ENCODE assay signal across 19 cellular contexts in genomic region chr2:126835261-126835660, GRCh38.
A peak's percentile ranks its signal among the peaks of the same experiment; 100 is the strongest.
DNase-seq lines count a peak whose midpoint lies in the region; ATAC-seq and TF ChIP-seq lines count a peak whose summit lies in the region.
"Had no signal": no experiment of that assay in that cellular context is flagged by ENCODE, and none has a peak within 500 bp of the region (broad histone marks: within the 10 kb centered on the region; RNA-seq: fewer than 3 reads in every experiment).

No MANE protein-coding gene starts in this region.

- H3K4me1 ChIP-seq in right atrium auricular region = no peaks in the 10 kb centered on the region
- H3K4me1 ChIP-seq in spleen = no peaks in the 10 kb centered on the region
- H3K4me1 ChIP-seq in lower lobe of right lung = no peaks in the 10 kb centered on the region
- H3K4me1 ChIP-seq: A549, Caco-2 had no signal

- no peaks in the 10 kb centered on the region for H3K36me3 Mint-ChIP-seq in osteocyte (ENCODE audit: unreplicated experiment)
- H3K36me3 Mint-ChIP-seq: CD8-positive, alpha-beta T cell had no signal

- intact Hi-C loops in cardiac septum (cut with DNase I) (no loop called here), spleen (cut with DNase I; ENCODE audit: low total_unique reads) (no loop called here), lower lobe of right lung (cut with DNase I) (no loop called here)

- H3K27me3 Mint-ChIP-seq in osteocyte (ENCODE audit: unreplicated experiment) = no peaks in the 10 kb centered on the region

- no peaks in the 10 kb centered on the region for H3K9me3 Mint-ChIP-seq in osteocyte (ENCODE audit: unreplicated experiment)
- H3K9me3 Mint-ChIP-seq: CD4-positive, alpha-beta T cell; CD8-positive, alpha-beta T cell had no signal

- H3K4me1 Mint-ChIP-seq in osteocyte (ENCODE audit: unreplicated experiment) = no peaks in the 10 kb centered on the region
- H3K4me1 Mint-ChIP-seq: B cell had no signal

- H3K4me3 Mint-ChIP-seq in osteocyte (ENCODE audit: unreplicated experiment) = no peak overlapping the region
- H3K4me3 Mint-ChIP-seq: B cell; CD4-positive, alpha-beta T cell; CD8-positive, alpha-beta T cell had no signal

- TF ChIP-seq CTCF in right atrium auricular region (IDR thresholded peaks at IDR 0.05) = no peak
- no peak for TF ChIP-seq CTCF in osteocyte (IDR thresholded peaks at IDR 0.05)
- TF ChIP-seq CTCF in spleen (IDR thresholded peaks at IDR 0.05 in 8 of 11, conservative IDR thresholded peaks at IDR 0.05 in 3 of 11) = no peak
- no peak for TF ChIP-seq CTCF in lower lobe of right lung (IDR thresholded peaks at IDR 0.05)

- TF ChIP-seq POLR2A in spleen (IDR thresholded peaks at IDR 0.05) = no peak

- no peaks in the 10 kb centered on the region for H3K9me3 ChIP-seq in right atrium auricular region
- H3K9me3 ChIP-seq in spleen = no peaks in the 10 kb centered on the region
- no peaks in the 10 kb centered on the region for H3K9me3 ChIP-seq in lower lobe of right lung
- H3K9me3 ChIP-seq: A549 had no signal

- ATAC-seq in GM19467 (IDR thresholded peaks at IDR 0.05; ENCODE audit: unreplicated experiment) = no peak
- ATAC-seq in lower lobe of right lung = no peak
- ATAC-seq: A549; CD8-positive, alpha-beta T cell; GM12878 had no signal

- no peak overlapping the region for H3K27ac ChIP-seq in right atrium auricular region
- no peak overlapping the region for H3K27ac ChIP-seq in spleen
- H3K27ac ChIP-seq in lower lobe of right lung = no peak overlapping the region
- H3K27ac ChIP-seq: 22Rv1; A549; BLaER1 treated with 17β-estradiol and CSF1 and Interleukin-3, amounts not matched to agents 10 nM and 100 nM; C4-2B had no signal

- peak; percentile 42 for DNase-seq in right atrium auricular region (ENCODE audit: low spot score)
- no peak for DNase-seq in cardiac septum (ENCODE audit: low spot score)
- DNase-seq in osteocyte (ENCODE audit: extremely low spot score, unreplicated experiment) = peak; percentile 62
- peak; percentile 51 for DNase-seq in spleen
- no peak for DNase-seq in lower lobe of right lung
- DNase-seq: AML-193; Caco-2; Calu3; CD4-positive, alpha-beta T cell; CD8-positive, alpha-beta T cell; DMS79 treated with DMSO at 0.1 percent for 48 hours; GF-D8 had no signal

- no peak overlapping the region for H3K4me3 ChIP-seq in right atrium auricular region
- H3K4me3 ChIP-seq in spleen = no peak overlapping the region
- no peak overlapping the region for H3K4me3 ChIP-seq in lower lobe of right lung
- H3K4me3 ChIP-seq: A549; BLaER1 treated with 17β-estradiol and CSF1 and Interleukin-3, amounts not matched to agents 10 nM and 100 nM; GM12878 had no signal

- 76 to 87% (median 84%) methylated on average over 8 of the region's 8 CpGs for WGBS in spleen, 5 donors

- H3K27me3 ChIP-seq in right atrium auricular region = no peaks in the 10 kb centered on the region
- H3K27me3 ChIP-seq in spleen (replicated peaks in 1 of 7) = peaks cover 0 to 4% (median 0%) of the 10 kb centered on the region in 7 donors
- no peaks in the 10 kb centered on the region for H3K27me3 ChIP-seq in lower lobe of right lung (ENCODE audit: low read depth)
- H3K27me3 ChIP-seq: BLaER1 treated with 17β-estradiol and CSF1 and Interleukin-3, amounts not matched to agents 10 nM and 100 nM had no signal

- no peaks in the 10 kb centered on the region for H3K36me3 ChIP-seq in right atrium auricular region
- no peaks in the 10 kb centered on the region for H3K36me3 ChIP-seq in spleen
- no peaks in the 10 kb centered on the region for H3K36me3 ChIP-seq in lower lobe of right lung
- H3K36me3 ChIP-seq: BLaER1 treated with 17β-estradiol and CSF1 and Interleukin-3, amounts not matched to agents 10 nM and 100 nM had no signal

- no peak overlapping the region for H3K27ac Mint-ChIP-seq in osteocyte (ENCODE audit: unreplicated experiment)
- H3K27ac Mint-ChIP-seq: B cell; CD4-positive, alpha-beta T cell; CD8-positive, alpha-beta T cell had no signal

Comparison
In these comparisons a context has a peak if more than half of its experiments do, and no peak if none do; other contexts are left out.
1. DNase-seq: peak in right atrium auricular region (single experiment), osteocyte (single experiment) and spleen (single experiment); none in cardiac septum (single experiment) and lower lobe of right lung (single experiment).